Comparison of ENCODE assay signal across 22 cellular contexts in genomic region chr7:111242361-111242760, GRCh38.
"Had no signal": no experiment of that assay in that cellular context is flagged by ENCODE, and none has a peak within 500 bp of the region (broad histone marks: within the 10 kb centered on the region; RNA-seq: fewer than 3 reads in every experiment).

No MANE protein-coding gene starts in this region.

- H3K27ac Mint-ChIP-seq: activated CD4-positive, alpha-beta memory T cell treated with anti-CD3 and anti-CD28 coated beads, Interleukin-2, amount 10 ng/mL, durations not matched to agents 7 days and 5 days; activated CD4-positive, alpha-beta T cell treated with anti-CD3 and anti-CD28 coated beads, Interleukin-2, amount 10 ng/mL, durations not matched to agents 24 days and 14 days; activated T-helper 17 cell treated with anti-CD3 and anti-CD28 coated beads, Interleukin-2, amount 50 U/mL, for 72 hours; dendritic cell treated with granulocyte-macrophage colony-stimulating factor and Interleukin-4, amounts not matched to agents 40 ng/mL and 50 ng/mL, for 4 days; endodermal cell; natural killer cell had no signal

- H3K4me3 ChIP-seq: esophagus muscularis mucosa, heart left ventricle, right lobe of liver, testis, transverse colon had no signal

- H3K9me3 ChIP-seq: esophagus muscularis mucosa, heart left ventricle, right lobe of liver, testis, transverse colon had no signal

- H3K36me3 ChIP-seq: esophagus muscularis mucosa, heart left ventricle, right lobe of liver, transverse colon had no signal

- H3K4me3 Mint-ChIP-seq: activated CD4-positive, alpha-beta memory T cell treated with anti-CD3 and anti-CD28 coated beads, Interleukin-2, amount 10 ng/mL, durations not matched to agents 7 days and 5 days; activated CD4-positive, alpha-beta T cell treated with anti-CD3 and anti-CD28 coated beads, Interleukin-2, amount 10 ng/mL, durations not matched to agents 24 days and 14 days; activated T-cell treated with anti-CD3 and anti-CD28 coated beads, Interleukin-2, amount 50 U/mL, for 4 hours; activated T-helper 17 cell treated with anti-CD3 and anti-CD28 coated beads, Interleukin-2, amount 50 U/mL, for 72 hours; dendritic cell treated with granulocyte-macrophage colony-stimulating factor and Interleukin-4, amounts not matched to agents 40 ng/mL and 50 ng/mL, for 4 days; endodermal cell; natural killer cell had no signal

- H3K36me3 Mint-ChIP-seq: natural killer cell had no signal

- H3K27me3 ChIP-seq: esophagus muscularis mucosa, foreskin keratinocyte, heart left ventricle, right lobe of liver, testis, transverse colon had no signal

- H3K27me3 Mint-ChIP-seq: activated CD4-positive, alpha-beta memory T cell treated with anti-CD3 and anti-CD28 coated beads, Interleukin-2, amount 10 ng/mL, durations not matched to agents 7 days and 5 days; activated CD4-positive, alpha-beta T cell treated with anti-CD3 and anti-CD28 coated beads, Interleukin-2, amount 10 ng/mL, durations not matched to agents 24 days and 14 days; activated T-helper 17 cell treated with anti-CD3 and anti-CD28 coated beads, Interleukin-2, amount 50 U/mL, for 72 hours; dendritic cell treated with granulocyte-macrophage colony-stimulating factor and Interleukin-4, amounts not matched to agents 40 ng/mL and 50 ng/mL, for 4 days had no signal

- ATAC-seq: activated T-cell treated with anti-CD3 and anti-CD28 coated beads, Interleukin-2, amount 50 U/mL, for 4 hours; activated T-helper 17 cell treated with anti-CD3 and anti-CD28 coated beads, Interleukin-2, amount 50 U/mL, for 72 hours; foreskin keratinocyte; heart left ventricle; natural killer cell; right lobe of liver; stimulated activated naive CD8-positive, alpha-beta T cell treated with anti-CD3 and anti-CD28 coated beads, Interleukin-15, Interleukin-2, amounts not matched to agents 100 U/mL and 50 U/mL, for 24 hours had no signal

- DNase-seq: activated CD4-positive, alpha-beta memory T cell treated with anti-CD3 and anti-CD28 coated beads, Interleukin-2, amount 10 ng/mL, durations not matched to agents 7 days and 5 days; activated CD4-positive, alpha-beta T cell treated with anti-CD3 and anti-CD28 coated beads, Interleukin-2, amount 10 ng/mL, durations not matched to agents 24 days and 14 days; activated CD4-positive, CD25-positive, alpha-beta regulatory T cell treated with anti-CD3 and anti-CD28 coated beads, Interleukin-2, amount 50 U/mL, for 72 hours; activated gamma-delta T cell treated with Interleukin-2 at 50 U/mL for 16 hours; activated naive CD4-positive, alpha-beta T cell treated with anti-CD3 and anti-CD28 coated beads, Interleukin-2, amount 50 U/mL, for 16 hours; activated T-cell treated with anti-CD3 and anti-CD28 coated beads, Interleukin-2, amount 50 U/mL, for 4 hours; amygdala; central memory CD4-positive, alpha-beta T cell; endodermal cell; foreskin keratinocyte; heart left ventricle; mesenchymal stem cell; natural killer cell; posterior cingulate gyrus; right lobe of liver; stimulated activated CD4-positive, alpha-beta T cell treated with anti-CD3 and anti-CD28 coated beads, Interleukin-2, amount 100 ng/mL, for 48 hours; stimulated activated naive CD8-positive, alpha-beta T cell treated with anti-CD3 and anti-CD28 coated beads, Interleukin-15, Interleukin-2, amounts not matched to agents 100 U/mL and 50 U/mL, for 24 hours; testis; transverse colon had no signal

- H3K27ac ChIP-seq: esophagus muscularis mucosa, foreskin keratinocyte, heart left ventricle, right lobe of liver, transverse colon had no signal

- H3K9me3 Mint-ChIP-seq: activated CD4-positive, alpha-beta memory T cell treated with anti-CD3 and anti-CD28 coated beads, Interleukin-2, amount 10 ng/mL, durations not matched to agents 7 days and 5 days; activated CD4-positive, alpha-beta T cell treated with anti-CD3 and anti-CD28 coated beads, Interleukin-2, amount 10 ng/mL, durations not matched to agents 24 days and 14 days; activated T-cell treated with anti-CD3 and anti-CD28 coated beads, Interleukin-2, amount 50 U/mL, for 4 hours; activated T-helper 17 cell treated with anti-CD3 and anti-CD28 coated beads, Interleukin-2, amount 50 U/mL, for 72 hours; dendritic cell treated with granulocyte-macrophage colony-stimulating factor and Interleukin-4, amounts not matched to agents 40 ng/mL and 50 ng/mL, for 4 days; endodermal cell had no signal

- H3K4me1 Mint-ChIP-seq: activated T-helper 17 cell treated with anti-CD3 and anti-CD28 coated beads, Interleukin-2, amount 50 U/mL, for 72 hours had no signal

- H3K4me1 ChIP-seq: foreskin keratinocyte, right lobe of liver had no signal
